28 cellular contexts compared by ENCODE assay signal in genomic region chr6:69820018-69820417, GRCh38. TPM values are rescaled to one million over a fixed set of nuclear protein-coding genes. Genes with fewer than 3 reads are reported as not detected.
A peak's percentile ranks its signal among the peaks of the same experiment; 100 is the strongest.
DNase-seq lines count a peak whose midpoint lies in the region; ATAC-seq, FAIRE-seq and TF ChIP-seq lines count a peak whose summit lies in the region.
"Had no signal": no experiment of that assay in that cellular context is flagged by ENCODE, and none has a peak within 500 bp of the region (broad histone marks: within the 10 kb centered on the region; RNA-seq: fewer than 3 reads in every experiment).

No MANE protein-coding gene starts in this region.

- no peaks in the 10 kb centered on the region for H3K9me3 Mint-ChIP-seq in T-helper 2 cell treated with Interferon-gamma antibody and Interleukin-4, amounts not matched to agents 5 μg/mL and 100 μg/mL, for 36 hours
- peaks cover 3 to 5% of the 10 kb centered on the region in 2 donors for H3K9me3 Mint-ChIP-seq in stimulated activated naive B cell treated with anti-CD40 and anti-IgM and Interleukin-4, amounts not matched to agents 10 μg/mL and 1 μg/mL and 100 μg/mL, for 72 hours
- H3K9me3 Mint-ChIP-seq: CD8-positive, alpha-beta T cell; HFFc6 had no signal

- H3K27me3 ChIP-seq in A673 (replicated peaks; ENCODE audit: insufficient read depth, low read depth, low read length, poor library complexity): no peaks in the 10 kb centered on the region
- H3K27me3 ChIP-seq: SJSA1 had no signal

- no TSS peak for BruUV-seq in A673 (replicated peaks; lab: Mats Ljungman, UMichigan)

- peak; percentile 34 for ATAC-seq in GM18867 (IDR thresholded peaks at IDR 0.05; ENCODE audit: unreplicated experiment)
- peak; percentile 35 to 49 for ATAC-seq in stimulated activated naive B cell treated with anti-CD40 and anti-IgM and Interleukin-4, amounts not matched to agents 10 μg/mL and 1 μg/mL and 100 μg/mL, for 72 hours (replicated peaks)
- ATAC-seq: A549; CD8-positive, alpha-beta T cell had no signal

- H3K4me1 Mint-ChIP-seq in T-helper 2 cell treated with Interferon-gamma antibody and Interleukin-4, amounts not matched to agents 5 μg/mL and 100 μg/mL, for 36 hours (ENCODE audit: low read depth): peaks cover 27% of the 10 kb centered on the region
- peaks cover 20 to 24% of the 10 kb centered on the region in 2 donors for H3K4me1 Mint-ChIP-seq in stimulated activated naive B cell treated with anti-CD40 and anti-IgM and Interleukin-4, amounts not matched to agents 10 μg/mL and 1 μg/mL and 100 μg/mL, for 72 hours

- H3K4me3 ChIP-seq in A673 (ENCODE audit: low read depth, low read length, poor library complexity, severe bottlenecking): no peak overlapping the region
- H3K4me3 ChIP-seq: A549, HAP-1, SJSA1 had no signal

- no peak overlapping the region for H3K27ac ChIP-seq in A673 (ENCODE audit: low read depth, low read length, poor library complexity, severe bottlenecking)
- H3K27ac ChIP-seq: A549, C4-2B, SJSA1 had no signal

- DNase-seq in GM12891 (ENCODE audit: insufficient read length, low spot score): no peak
- DNase-seq in T-helper 2 cell treated with Interferon-gamma antibody and Interleukin-4, amounts not matched to agents 5 μg/mL and 100 μg/mL, for 36 hours (ENCODE audit: low spot score): no peak
- no peak for DNase-seq in stimulated activated naive B cell treated with anti-CD40 and anti-IgM and Interleukin-4, amounts not matched to agents 10 μg/mL and 1 μg/mL and 100 μg/mL, for 72 hours
- no peak for DNase-seq in NCI-H2196 treated with DMSO at 0.1 percent for 48 hours (lab: John Stamatoyannopoulos, UW; ENCODE audit: unreplicated experiment)
- DNase-seq in retina: no peak
- no peak for DNase-seq in A673 (ENCODE audit: low spot score)
- DNase-seq: Caco-2; CD8-positive, alpha-beta T cell; DMS79; EL; GDM1; GOT3; HFFc6; NCI-H1048; NCI-H1417; NCI-H1694; NCI-H2029 treated with DMSO at 0.1 percent for 48 hours; NCI-H2227 treated with DMSO at 0.1 percent for 48 hours; NCI-H526 treated with DMSO at 0.1 percent for 48 hours; Right ventricle myocardium superior; RPMI8226 had no signal

- CTCF ChIA-PET in A673 (lab: Charles Lee): no interaction called here

- no peak for TF ChIP-seq CTCF in A673 (conservative IDR thresholded peaks at IDR 0.05; ENCODE audit: low read depth, low read length)

- H3K36me3 ChIP-seq in A673 (ENCODE audit: insufficient read depth, low read length, poor library complexity, severe bottlenecking): no peaks in the 10 kb centered on the region
- H3K36me3 ChIP-seq: HAP-1, SJSA1 had no signal

- peak; percentile 26 for FAIRE-seq in GM12891 (lab: Jason Lieb, UNC)
- FAIRE-seq: A549, GM18507 had no signal

- intact Hi-C loops in A673 (cut with micrococcal nuclease; ENCODE audit: unreplicated experiment): no loop called here

- POLR2A ChIA-PET in A673 (lab: Charles Lee; ENCODE audit: low non-redundant PET): no interaction called here

- H3K4me1 ChIP-seq in A673 (ENCODE audit: insufficient read depth, low read length, poor library complexity, severe bottlenecking): peaks cover 7% of the 10 kb centered on the region
- H3K4me1 ChIP-seq: A549, Caco-2, HAP-1, SJSA1 had no signal

- peak overlapping the region; percentile 56 for H3K27ac Mint-ChIP-seq in T-helper 2 cell treated with Interferon-gamma antibody and Interleukin-4, amounts not matched to agents 5 μg/mL and 100 μg/mL, for 36 hours
- no peak overlapping the region for H3K27ac Mint-ChIP-seq in stimulated activated naive B cell treated with anti-CD40 and anti-IgM and Interleukin-4, amounts not matched to agents 10 μg/mL and 1 μg/mL and 100 μg/mL, for 72 hours
- H3K27ac Mint-ChIP-seq: CD8-positive, alpha-beta T cell; HFFc6 had no signal

- H3K27me3 Mint-ChIP-seq in T-helper 2 cell treated with Interferon-gamma antibody and Interleukin-4, amounts not matched to agents 5 μg/mL and 100 μg/mL, for 36 hours (ENCODE audit: low read depth): no peaks in the 10 kb centered on the region
- H3K27me3 Mint-ChIP-seq in stimulated activated naive B cell treated with anti-CD40 and anti-IgM and Interleukin-4, amounts not matched to agents 10 μg/mL and 1 μg/mL and 100 μg/mL, for 72 hours: no peaks in the 10 kb centered on the region

- H3K9me3 ChIP-seq in A673 (ENCODE audit: low read depth, low read length, poor library complexity, severe bottlenecking): no peaks in the 10 kb centered on the region
- H3K9me3 ChIP-seq: A549, Caco-2, HAP-1, SJSA1 had no signal

- H3K4me3 Mint-ChIP-seq in T-helper 2 cell treated with Interferon-gamma antibody and Interleukin-4, amounts not matched to agents 5 μg/mL and 100 μg/mL, for 36 hours: no peak overlapping the region
- no peak overlapping the region for H3K4me3 Mint-ChIP-seq in stimulated activated naive B cell treated with anti-CD40 and anti-IgM and Interleukin-4, amounts not matched to agents 10 μg/mL and 1 μg/mL and 100 μg/mL, for 72 hours
- H3K4me3 Mint-ChIP-seq: CD8-positive, alpha-beta T cell; HFFc6 had no signal

- H3K36me3 Mint-ChIP-seq in T-helper 2 cell treated with Interferon-gamma antibody and Interleukin-4, amounts not matched to agents 5 μg/mL and 100 μg/mL, for 36 hours (ENCODE audit: low read depth): peaks cover 2% of the 10 kb centered on the region
- H3K36me3 Mint-ChIP-seq in stimulated activated naive B cell treated with anti-CD40 and anti-IgM and Interleukin-4, amounts not matched to agents 10 μg/mL and 1 μg/mL and 100 μg/mL, for 72 hours: peaks cover 6 to 9% of the 10 kb centered on the region in 2 donors
- H3K36me3 Mint-ChIP-seq: CD8-positive, alpha-beta T cell had no signal

- no peak for TF ChIP-seq POLR2A in GM12891 (IDR thresholded peaks at IDR 0.05; ENCODE audit: low read depth, low read length)

TF ChIP-seq in GM12891, 5 proteins besides CTCF, POLR2A, EP300 and RAD21:
- TF ChIP-seq POLR2AphosphoS5 (IDR thresholded peaks at IDR 0.05; ENCODE audit: low read depth, low read length): no peak
- TF ChIP-seq TAF1 (IDR thresholded peaks at IDR 0.05; ENCODE audit: low read depth, low read length): no peak
- TF ChIP-seq PAX5 (IDR thresholded peaks at IDR 0.05; ENCODE audit: insufficient read depth, low read length, severe bottlenecking): no peak
- TF ChIP-seq POU2F2 (IDR thresholded peaks at IDR 0.05; ENCODE audit: low read depth, low read length): no peak
- no peak for TF ChIP-seq SPI1 (IDR thresholded peaks at IDR 0.05; ENCODE audit: low read depth, low read length)
TF ChIP-seq in GM12891: peak in this region for 0.

RNA-seq across cellular contexts. Expression of gene LMBRD1, which starts 23.2 kb away (rescaled TPM):
- polyA plus RNA-seq in GM12891 (2012; ENCODE audit: low read depth, missing spikeins): 13.4 TPM
- total RNA-seq in A673 (2021): 19.8 and 21.1 TPM in 2 replicates

RNA-seq across cellular contexts. Expression of gene COL19A1, which starts 46.3 kb away (rescaled TPM):
- polyA plus RNA-seq in GM12891 (2012; ENCODE audit: low read depth, missing spikeins): 1.2 TPM
- total RNA-seq in A673 (2021): 0.31 and 0.37 TPM in 2 replicates
- total RNA-seq: Caco-2, HFFc6, HT-29, SJSA1 had no signal
- polyA plus RNA-seq: A549 had no signal
